ENCODE assay signal across 12 cellular contexts in genomic region chr6:13332349-13332706, GRCh38. TPM values are rescaled to one million over a fixed set of nuclear protein-coding genes. Genes with fewer than 3 reads are reported as not detected.
DNase-seq lines count a peak whose midpoint lies in the region; ATAC-seq and TF ChIP-seq lines count a peak whose summit lies in the region.
"Had no signal": no experiment of that assay in that cellular context is flagged by ENCODE, and none has a peak within 500 bp of the region (broad histone marks: within the 10 kb centered on the region; RNA-seq: fewer than 3 reads in every experiment).

No MANE protein-coding gene starts in this region.

- DNase-seq in left ventricle myocardium inferior: no peak
- no peak for DNase-seq in Right ventricle myocardium superior
- DNase-seq in DMS53 treated with DMSO at 0.1 percent for 48 hours (lab: John Stamatoyannopoulos, UW; ENCODE audit: unreplicated experiment): peak; percentile 51
- DNase-seq in LNCaP clone FGC (ENCODE audit: low read depth): peak; percentile 56
- peak; percentile 35 for DNase-seq in prostate gland (ENCODE audit: low spot score)
- no peak for DNase-seq in mucosa of descending colon
- DNase-seq: BE2C, C1 segment of cervical spinal cord, GF-D8 had no signal

- ATAC-seq in Right ventricle myocardium superior (ENCODE audit: poor library complexity) (no peak), mucosa of descending colon (no peak), HG03025 (IDR thresholded peaks at IDR 0.05; ENCODE audit: low FRiP score, unreplicated experiment) (no peak)
- ATAC-seq: GM23338 had no signal

- WGBS in prostate gland: 73% methylated on average over 2 of the region's 2 CpGs

- intact Hi-C loops in left ventricle myocardium inferior (cut with micrococcal nuclease): no loop called here
- intact Hi-C loops in Right ventricle myocardium superior (cut with DNase I): no loop called here
- intact Hi-C loops in prostate gland (cut with DNase I): no loop called here
- intact Hi-C loops in mucosa of descending colon (cut with DNase I, micrococcal nuclease): loop anchor here (10.0 kb wide), 3 partner anchors 202 to 418 kb away; partner anchors contain the start of gene SIRT5 (in 1 of the 2)

- no peak overlapping the region for H3K4me3 ChIP-seq in left ventricle myocardium inferior
- peak overlapping the region; percentile 6; the same call in 1 of the 2 replicates for H3K4me3 ChIP-seq in LNCaP clone FGC (ENCODE audit: low read depth, low read length)
- no peak overlapping the region for H3K4me3 ChIP-seq in prostate gland
- H3K4me3 ChIP-seq in mucosa of descending colon: no peak overlapping the region
- H3K4me3 ChIP-seq: GM23338 had no signal

- no peaks in the 10 kb centered on the region for H3K9me3 ChIP-seq in left ventricle myocardium inferior (replicated peaks)
- no peaks in the 10 kb centered on the region for H3K9me3 ChIP-seq in prostate gland
- no peaks in the 10 kb centered on the region for H3K9me3 ChIP-seq in mucosa of descending colon
- H3K9me3 ChIP-seq: BE2C, Caco-2 had no signal

- no peak for TF ChIP-seq POLR2A in prostate gland (IDR thresholded peaks at IDR 0.05)

- H3K27me3 ChIP-seq in left ventricle myocardium inferior (ENCODE audit: low read depth) (no peaks in the 10 kb centered on the region), prostate gland (replicated peaks; ENCODE audit: insufficient read depth) (no peaks in the 10 kb centered on the region)
- H3K27me3 ChIP-seq: BE2C had no signal

- H3K36me3 ChIP-seq in left ventricle myocardium inferior (no peaks in the 10 kb centered on the region), prostate gland (no peaks in the 10 kb centered on the region), mucosa of descending colon (ENCODE audit: low read depth) (no peaks in the 10 kb centered on the region)
- H3K36me3 ChIP-seq: BE2C had no signal

- peaks cover 47% of the 10 kb centered on the region for H3K4me1 ChIP-seq in left ventricle myocardium inferior
- H3K4me1 ChIP-seq in prostate gland (replicated peaks): no peaks in the 10 kb centered on the region
- peaks cover 4% of the 10 kb centered on the region for H3K4me1 ChIP-seq in mucosa of descending colon (ENCODE audit: low read depth)

- H3K27ac ChIP-seq in left ventricle myocardium inferior (replicated peaks) (peak overlapping the region; percentile 71), prostate gland (peak overlapping the region in 1 of 2 donors; percentile 56)

- TF ChIP-seq CTCF in left ventricle myocardium inferior (IDR thresholded peaks at IDR 0.05; ENCODE audit: borderline replicate concordance) (no peak), LNCaP clone FGC (IDR thresholded peaks at IDR 0.05; ENCODE audit: control insufficient read depth, extremely low read depth, insufficient read depth) (no peak), prostate gland (IDR thresholded peaks at IDR 0.05) (no peak), mucosa of descending colon (IDR thresholded peaks at IDR 0.05) (no peak)

RNA-seq across cellular contexts. Expression of gene TBC1D7, which starts 4.0 kb away (rescaled TPM):
- total RNA-seq in left ventricle myocardium inferior (40.2 TPM), Right ventricle myocardium superior (36.0 TPM), prostate gland (10 to 100 TPM; 11.6 to 27.9 TPM), mucosa of descending colon (10 to 100 TPM; 14.0 to 25.7 (median 22.4) TPM)

Comparison
In these comparisons a context has a peak if more than half of its experiments do, and no peak if none do; other contexts are left out.
1. DNase-seq: peak in DMS53 treated with DMSO at 0.1 percent for 48 hours (single experiment), LNCaP clone FGC (single experiment) and prostate gland (single experiment); none in left ventricle myocardium inferior (single experiment), Right ventricle myocardium superior (single experiment) and mucosa of descending colon (0 of 3).
2. intact Hi-C loops: an anchor here in mucosa of descending colon (10.0 kb wide); none called in left ventricle myocardium inferior, Right ventricle myocardium superior and prostate gland.